1 cellular context compared by ENCODE assay signal in the genomic region with DNA sequence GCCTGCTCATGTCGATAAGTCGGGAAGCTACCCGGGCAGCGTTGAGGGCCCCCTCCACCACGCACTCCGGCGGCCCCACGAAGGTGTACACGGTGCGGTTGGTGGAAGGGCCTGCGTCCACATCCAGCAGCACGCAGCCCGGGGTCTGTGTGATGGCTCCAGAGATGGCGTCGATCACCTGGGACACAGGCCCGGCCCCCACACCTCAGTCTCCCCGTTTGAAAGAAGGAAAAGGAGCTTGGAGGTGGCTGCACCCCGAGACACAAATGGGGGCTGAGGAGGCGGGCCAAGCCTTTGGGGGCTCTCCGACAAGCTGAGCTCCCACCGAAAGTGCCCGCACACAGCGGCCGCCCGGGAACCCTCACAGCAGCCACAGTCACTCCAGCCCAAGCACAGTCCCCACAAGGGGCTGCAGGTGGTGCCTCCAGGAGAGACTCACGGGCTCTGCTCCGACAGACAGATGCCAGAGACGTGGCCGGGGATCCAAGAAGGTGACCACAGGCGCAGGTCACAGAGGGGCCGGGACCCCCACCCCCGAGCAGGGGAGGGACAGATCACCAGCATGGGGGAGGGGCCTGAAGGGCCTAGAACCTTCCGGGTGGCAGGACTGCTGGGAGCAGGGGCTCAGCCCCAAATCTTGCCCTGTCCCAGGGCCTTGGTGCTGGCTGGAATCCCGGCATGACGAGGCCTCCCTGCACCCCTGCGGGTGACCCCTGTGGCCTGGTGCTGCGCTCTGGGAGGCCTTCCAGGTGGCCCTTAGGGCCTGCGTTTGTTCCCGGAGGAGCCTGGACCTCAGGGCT.
TF ChIP-seq lines count a peak whose summit lies in the region.

No MANE protein-coding gene starts in this region.

TF ChIP-seq in WTC11, 78 proteins besides CTCF, POLR2A, EP300 and RAD21 (continued from another document):
- TF ChIP-seq, protein P1, sequence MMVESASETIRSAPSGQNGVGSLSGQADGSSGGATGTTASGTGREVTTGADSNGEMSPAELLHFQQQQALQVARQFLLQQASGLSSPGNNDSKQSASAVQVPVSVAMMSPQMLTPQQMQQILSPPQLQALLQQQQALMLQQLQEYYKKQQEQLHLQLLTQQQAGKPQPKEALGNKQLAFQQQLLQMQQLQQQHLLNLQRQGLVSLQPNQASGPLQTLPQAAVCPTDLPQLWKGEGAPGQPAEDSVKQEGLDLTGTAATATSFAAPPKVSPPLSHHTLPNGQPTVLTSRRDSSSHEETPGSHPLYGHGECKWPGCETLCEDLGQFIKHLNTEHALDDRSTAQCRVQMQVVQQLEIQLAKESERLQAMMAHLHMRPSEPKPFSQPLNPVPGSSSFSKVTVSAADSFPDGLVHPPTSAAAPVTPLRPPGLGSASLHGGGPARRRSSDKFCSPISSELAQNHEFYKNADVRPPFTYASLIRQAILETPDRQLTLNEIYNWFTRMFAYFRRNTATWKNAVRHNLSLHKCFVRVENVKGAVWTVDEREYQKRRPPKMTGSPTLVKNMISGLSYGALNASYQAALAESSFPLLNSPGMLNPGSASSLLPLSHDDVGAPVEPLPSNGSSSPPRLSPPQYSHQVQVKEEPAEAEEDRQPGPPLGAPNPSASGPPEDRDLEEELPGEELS (CRISPR knock-in tag; IDR thresholded peaks at IDR 0.05) = no peak
- no peak for TF ChIP-seq FOXJ3 (CRISPR knock-in tag; IDR thresholded peaks at IDR 0.05; ENCODE audit: borderline replicate concordance)
- no peak for TF ChIP-seq IRF2 (CRISPR knock-in tag; IDR thresholded peaks at IDR 0.05; ENCODE audit: borderline replicate concordance, low read depth)
- no peak for TF ChIP-seq HMGA2 (CRISPR knock-in tag; IDR thresholded peaks at IDR 0.05)
- no peak for TF ChIP-seq CBFB (CRISPR knock-in tag; IDR thresholded peaks at IDR 0.05; ENCODE audit: low read depth)
- TF ChIP-seq ATF1 (CRISPR knock-in tag; IDR thresholded peaks at IDR 0.05) = no peak
- TF ChIP-seq ZNF671 (CRISPR knock-in tag; IDR thresholded peaks at IDR 0.05) = no peak
- TF ChIP-seq CREB1 (CRISPR knock-in tag; IDR thresholded peaks at IDR 0.05) = no peak
- TF ChIP-seq ZNF263 (CRISPR knock-in tag; IDR thresholded peaks at IDR 0.05; ENCODE audit: low read depth) = no peak
- TF ChIP-seq GRHL2 (CRISPR knock-in tag; IDR thresholded peaks at IDR 0.05; ENCODE audit: insufficient replicate concordance, severe bottlenecking) = no peak
- TF ChIP-seq, protein P2, sequence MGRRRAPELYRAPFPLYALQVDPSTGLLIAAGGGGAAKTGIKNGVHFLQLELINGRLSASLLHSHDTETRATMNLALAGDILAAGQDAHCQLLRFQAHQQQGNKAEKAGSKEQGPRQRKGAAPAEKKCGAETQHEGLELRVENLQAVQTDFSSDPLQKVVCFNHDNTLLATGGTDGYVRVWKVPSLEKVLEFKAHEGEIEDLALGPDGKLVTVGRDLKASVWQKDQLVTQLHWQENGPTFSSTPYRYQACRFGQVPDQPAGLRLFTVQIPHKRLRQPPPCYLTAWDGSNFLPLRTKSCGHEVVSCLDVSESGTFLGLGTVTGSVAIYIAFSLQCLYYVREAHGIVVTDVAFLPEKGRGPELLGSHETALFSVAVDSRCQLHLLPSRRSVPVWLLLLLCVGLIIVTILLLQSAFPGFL (CRISPR knock-in tag; IDR thresholded peaks at IDR 0.05; ENCODE audit: borderline replicate concordance) = no peak
- TF ChIP-seq, protein P3, sequence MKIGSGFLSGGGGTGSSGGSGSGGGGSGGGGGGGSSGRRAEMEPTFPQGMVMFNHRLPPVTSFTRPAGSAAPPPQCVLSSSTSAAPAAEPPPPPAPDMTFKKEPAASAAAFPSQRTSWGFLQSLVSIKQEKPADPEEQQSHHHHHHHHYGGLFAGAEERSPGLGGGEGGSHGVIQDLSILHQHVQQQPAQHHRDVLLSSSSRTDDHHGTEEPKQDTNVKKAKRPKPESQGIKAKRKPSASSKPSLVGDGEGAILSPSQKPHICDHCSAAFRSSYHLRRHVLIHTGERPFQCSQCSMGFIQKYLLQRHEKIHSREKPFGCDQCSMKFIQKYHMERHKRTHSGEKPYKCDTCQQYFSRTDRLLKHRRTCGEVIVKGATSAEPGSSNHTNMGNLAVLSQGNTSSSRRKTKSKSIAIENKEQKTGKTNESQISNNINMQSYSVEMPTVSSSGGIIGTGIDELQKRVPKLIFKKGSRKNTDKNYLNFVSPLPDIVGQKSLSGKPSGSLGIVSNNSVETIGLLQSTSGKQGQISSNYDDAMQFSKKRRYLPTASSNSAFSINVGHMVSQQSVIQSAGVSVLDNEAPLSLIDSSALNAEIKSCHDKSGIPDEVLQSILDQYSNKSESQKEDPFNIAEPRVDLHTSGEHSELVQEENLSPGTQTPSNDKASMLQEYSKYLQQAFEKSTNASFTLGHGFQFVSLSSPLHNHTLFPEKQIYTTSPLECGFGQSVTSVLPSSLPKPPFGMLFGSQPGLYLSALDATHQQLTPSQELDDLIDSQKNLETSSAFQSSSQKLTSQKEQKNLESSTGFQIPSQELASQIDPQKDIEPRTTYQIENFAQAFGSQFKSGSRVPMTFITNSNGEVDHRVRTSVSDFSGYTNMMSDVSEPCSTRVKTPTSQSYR (CRISPR knock-in tag; IDR thresholded peaks at IDR 0.05) = no peak
- TF ChIP-seq, protein P4, sequence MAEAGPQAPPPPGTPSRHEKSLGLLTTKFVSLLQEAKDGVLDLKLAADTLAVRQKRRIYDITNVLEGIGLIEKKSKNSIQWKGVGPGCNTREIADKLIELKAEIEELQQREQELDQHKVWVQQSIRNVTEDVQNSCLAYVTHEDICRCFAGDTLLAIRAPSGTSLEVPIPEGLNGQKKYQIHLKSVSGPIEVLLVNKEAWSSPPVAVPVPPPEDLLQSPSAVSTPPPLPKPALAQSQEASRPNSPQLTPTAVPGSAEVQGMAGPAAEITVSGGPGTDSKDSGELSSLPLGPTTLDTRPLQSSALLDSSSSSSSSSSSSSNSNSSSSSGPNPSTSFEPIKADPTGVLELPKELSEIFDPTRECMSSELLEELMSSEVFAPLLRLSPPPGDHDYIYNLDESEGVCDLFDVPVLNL (CRISPR knock-in tag; IDR thresholded peaks at IDR 0.05; ENCODE audit: borderline replicate concordance, low read depth) = no peak
- TF ChIP-seq, protein P5, sequence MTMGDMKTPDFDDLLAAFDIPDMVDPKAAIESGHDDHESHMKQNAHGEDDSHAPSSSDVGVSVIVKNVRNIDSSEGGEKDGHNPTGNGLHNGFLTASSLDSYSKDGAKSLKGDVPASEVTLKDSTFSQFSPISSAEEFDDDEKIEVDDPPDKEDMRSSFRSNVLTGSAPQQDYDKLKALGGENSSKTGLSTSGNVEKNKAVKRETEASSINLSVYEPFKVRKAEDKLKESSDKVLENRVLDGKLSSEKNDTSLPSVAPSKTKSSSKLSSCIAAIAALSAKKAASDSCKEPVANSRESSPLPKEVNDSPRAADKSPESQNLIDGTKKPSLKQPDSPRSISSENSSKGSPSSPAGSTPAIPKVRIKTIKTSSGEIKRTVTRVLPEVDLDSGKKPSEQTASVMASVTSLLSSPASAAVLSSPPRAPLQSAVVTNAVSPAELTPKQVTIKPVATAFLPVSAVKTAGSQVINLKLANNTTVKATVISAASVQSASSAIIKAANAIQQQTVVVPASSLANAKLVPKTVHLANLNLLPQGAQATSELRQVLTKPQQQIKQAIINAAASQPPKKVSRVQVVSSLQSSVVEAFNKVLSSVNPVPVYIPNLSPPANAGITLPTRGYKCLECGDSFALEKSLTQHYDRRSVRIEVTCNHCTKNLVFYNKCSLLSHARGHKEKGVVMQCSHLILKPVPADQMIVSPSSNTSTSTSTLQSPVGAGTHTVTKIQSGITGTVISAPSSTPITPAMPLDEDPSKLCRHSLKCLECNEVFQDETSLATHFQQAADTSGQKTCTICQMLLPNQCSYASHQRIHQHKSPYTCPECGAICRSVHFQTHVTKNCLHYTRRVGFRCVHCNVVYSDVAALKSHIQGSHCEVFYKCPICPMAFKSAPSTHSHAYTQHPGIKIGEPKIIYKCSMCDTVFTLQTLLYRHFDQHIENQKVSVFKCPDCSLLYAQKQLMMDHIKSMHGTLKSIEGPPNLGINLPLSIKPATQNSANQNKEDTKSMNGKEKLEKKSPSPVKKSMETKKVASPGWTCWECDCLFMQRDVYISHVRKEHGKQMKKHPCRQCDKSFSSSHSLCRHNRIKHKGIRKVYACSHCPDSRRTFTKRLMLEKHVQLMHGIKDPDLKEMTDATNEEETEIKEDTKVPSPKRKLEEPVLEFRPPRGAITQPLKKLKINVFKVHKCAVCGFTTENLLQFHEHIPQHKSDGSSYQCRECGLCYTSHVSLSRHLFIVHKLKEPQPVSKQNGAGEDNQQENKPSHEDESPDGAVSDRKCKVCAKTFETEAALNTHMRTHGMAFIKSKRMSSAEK (CRISPR knock-in tag; IDR thresholded peaks at IDR 0.05; ENCODE audit: borderline replicate concordance) = no peak
- TF ChIP-seq OVOL2 (CRISPR knock-in tag; IDR thresholded peaks at IDR 0.05; ENCODE audit: borderline replicate concordance) = no peak
- TF ChIP-seq GTF2I (CRISPR knock-in tag; conservative IDR thresholded peaks at IDR 0.05) = no peak
- TF ChIP-seq ELF4 (CRISPR knock-in tag; IDR thresholded peaks at IDR 0.05; ENCODE audit: low read depth) = no peak
- TF ChIP-seq ZNF121 (CRISPR knock-in tag; IDR thresholded peaks at IDR 0.05) = no peak
- TF ChIP-seq ZNF416 (CRISPR knock-in tag; IDR thresholded peaks at IDR 0.05) = no peak
